In genomic region chr3:150761831-150762661, GRCh38 we compare ENCODE assay signal across 8 cellular contexts. TPM values are rescaled to one million over a fixed set of nuclear protein-coding genes. Genes with fewer than 3 reads are reported as not detected.
DNase-seq lines count a peak whose midpoint lies in the region; ATAC-seq and TF ChIP-seq lines count a peak whose summit lies in the region.

No MANE protein-coding gene starts in this region.

- H3K9me3 ChIP-seq in testis: no peaks in the 10 kb centered on the region

- 0% methylated on average over 31 to 45 of the region's 48 CpGs for WGBS in testis, 2 donors

- peak overlapping the region; percentile 80 to 87 for H3K4me3 ChIP-seq in testis

- no peaks in the 10 kb centered on the region for H3K27me3 ChIP-seq in testis

- H3K4me1 ChIP-seq in testis: peaks cover 8% of the 10 kb centered on the region

- H3K27ac ChIP-seq in testis: peak overlapping the region; percentile 89 to 93

- TF ChIP-seq POLR2A in erythroblast (IDR thresholded peaks at IDR 0.05; ENCODE audit: low read length): peak; percentile 53
- peak; percentile 47 for TF ChIP-seq POLR2A in testis (IDR thresholded peaks at IDR 0.05)

- H3K36me3 ChIP-seq in testis (ENCODE audit: low read depth, missing control alignments): no peaks in the 10 kb centered on the region

- peak; percentile 19 for DNase-seq in NOMO-1 treated with DMSO at 0.1 percent for 48 hours (lab: John Stamatoyannopoulos, UW; ENCODE audit: unreplicated experiment)
- no peak for DNase-seq in NOMO-1 treated with dmso at 0.1 percent for 144 hours (lab: John Stamatoyannopoulos, UW; ENCODE audit: unreplicated experiment)
- peak; percentile 19 for DNase-seq in NCI-H2227 treated with DMSO at 0.1 percent for 48 hours (lab: John Stamatoyannopoulos, UW)
- peak; percentile 54 for DNase-seq in activated T-cell treated with anti-CD3 and anti-CD28 coated beads, Interleukin-2, amount 50 U/mL, for 1 hour
- DNase-seq in erythroblast (lab: John Stamatoyannopoulos, UW): peak; percentile 67 to 84
- DNase-seq in mucosa of gallbladder (ENCODE audit: low spot score): peak; percentile 62
- DNase-seq in testis: peak; percentile 87

- intact Hi-C loops in testis (cut with DNase I; ENCODE audit: low total_unique reads): no loop called here

- no peak for TF ChIP-seq CTCF in testis (IDR thresholded peaks at IDR 0.05)

- no peak for ATAC-seq in GM21447 (IDR thresholded peaks at IDR 0.05; ENCODE audit: unreplicated experiment)

RNA-seq across cellular contexts. Expression of gene SIAH2, which starts 0.9 kb away (rescaled TPM):
- total RNA-seq in mucosa of gallbladder (33.7 TPM), testis (10 to 100 TPM; 37.5 to 46.1 TPM)
- polyA plus RNA-seq in testis (ENCODE audit: insufficient read depth, low read depth, low replicate concordance): 17.5 TPM

RNA-seq across cellular contexts. Expression of gene ERICH6, which starts 58.3 kb away (rescaled TPM):
- total RNA-seq in mucosa of gallbladder (0.09 TPM), testis (10 to 100 TPM in 1 of 2 donors, 1 to 10 TPM in 1; 9.7 to 24.0 TPM)
- polyA plus RNA-seq in testis (ENCODE audit: insufficient read depth, low read depth, low replicate concordance): 52.5 TPM
